Comparison of ENCODE assay signal across 8 cellular contexts in genomic region chr1:1665815-1666251, GRCh38. TPM values are rescaled to one million over a fixed set of nuclear protein-coding genes. Genes with fewer than 3 reads are reported as not detected.
DNase-seq lines count a peak whose midpoint lies in the region; ATAC-seq and TF ChIP-seq lines count a peak whose summit lies in the region.

No MANE protein-coding gene starts in this region.

- peaks cover 9% of the 10 kb centered on the region for H3K4me1 Mint-ChIP-seq in activated CD8-positive, alpha-beta T cell treated with anti-CD3 and anti-CD28 coated beads, Interleukin-2, amount 10 ng/mL, durations not matched to agents 7 days and 5 days (ENCODE audit: low read depth)

- H3K27me3 ChIP-seq in thoracic aorta (replicated peaks; ENCODE audit: insufficient read depth) = no peaks in the 10 kb centered on the region

- H3K27me3 Mint-ChIP-seq in activated CD8-positive, alpha-beta T cell treated with anti-CD3 and anti-CD28 coated beads, Interleukin-2, amount 10 ng/mL, durations not matched to agents 7 days and 5 days (ENCODE audit: low read depth) = no peaks in the 10 kb centered on the region

- H3K36me3 Mint-ChIP-seq in activated CD8-positive, alpha-beta T cell treated with anti-CD3 and anti-CD28 coated beads, Interleukin-2, amount 10 ng/mL, durations not matched to agents 7 days and 5 days (ENCODE audit: low read depth) = peaks cover 21% of the 10 kb centered on the region

- no peak overlapping the region for H3K4me3 ChIP-seq in thoracic aorta

- H3K9me3 Mint-ChIP-seq in activated CD8-positive, alpha-beta T cell treated with anti-CD3 and anti-CD28 coated beads, Interleukin-2, amount 10 ng/mL, durations not matched to agents 7 days and 5 days (ENCODE audit: insufficient read depth) = no peaks in the 10 kb centered on the region

- DNase-seq in activated CD4-positive, alpha-beta T cell treated with anti-CD3 and anti-CD28 coated beads for 48 hours = peak; percentile 59
- DNase-seq in activated CD4-positive, alpha-beta T cell treated with anti-CD3 and anti-CD28 coated beads for 4 hours = no peak
- DNase-seq in activated CD8-positive, alpha-beta T cell treated with anti-CD3 and anti-CD28 coated beads, Interleukin-2, amount 10 ng/mL, durations not matched to agents 7 days and 5 days = no peak
- DNase-seq in iPS-NIHi11 (ENCODE audit: low spot score) (peak; percentile 77), thoracic aorta (ENCODE audit: low spot score) (no peak), NCI-H2171 (lab: John Stamatoyannopoulos, UW) (no peak), GM03348 (ENCODE audit: low spot score) (no peak), activated gamma-delta T cell treated with Interleukin-2 at 50 U/mL for 16 hours (no peak)

- no peaks in the 10 kb centered on the region for H3K9me3 ChIP-seq in thoracic aorta

- CTCF ChIA-PET in activated CD8-positive, alpha-beta T cell treated with anti-CD3 and anti-CD28 coated beads, Interleukin-2, amount 10 ng/mL, durations not matched to agents 7 days and 5 days (lab: Charles Lee) = interaction anchor here (0.8 to 2.9 kb wide), 6 partner anchors 13 to 64 kb away, joined by 3 to 20 read pairs (median 4); no protein-coding TSS in a partner anchor

- TF ChIP-seq CTCF in thoracic aorta (IDR thresholded peaks at IDR 0.05) = peak; percentile 24

- peak; percentile 42 for ATAC-seq in activated CD8-positive, alpha-beta T cell treated with anti-CD3 and anti-CD28 coated beads, Interleukin-2, amount 10 ng/mL, durations not matched to agents 7 days and 5 days
- no peak for ATAC-seq in thoracic aorta (ENCODE audit: insufficient number of reproducible peaks, low FRiP score, low read depth)

- no peak overlapping the region for H3K27ac Mint-ChIP-seq in activated CD8-positive, alpha-beta T cell treated with anti-CD3 and anti-CD28 coated beads, Interleukin-2, amount 10 ng/mL, durations not matched to agents 7 days and 5 days

- POLR2A ChIA-PET in activated CD8-positive, alpha-beta T cell treated with anti-CD3 and anti-CD28 coated beads, Interleukin-2, amount 10 ng/mL, durations not matched to agents 7 days and 5 days (lab: Charles Lee) = interaction anchor here (1.2 to 1.8 kb wide), 2 partner anchors 12 to 63 kb away, joined by 6 to 7 read pairs; no protein-coding TSS in a partner anchor

- no peak overlapping the region for H3K4me3 Mint-ChIP-seq in activated CD8-positive, alpha-beta T cell treated with anti-CD3 and anti-CD28 coated beads, Interleukin-2, amount 10 ng/mL, durations not matched to agents 7 days and 5 days

- H3K27ac ChIP-seq in thoracic aorta = no peak overlapping the region

- H3K4me1 ChIP-seq in thoracic aorta (ENCODE audit: control insufficient read depth in 1 of 2, low read depth in 2 of 2) = no peaks in the 10 kb centered on the region

- H3K36me3 ChIP-seq in thoracic aorta = peaks cover 34% of the 10 kb centered on the region

RNA-seq across cellular contexts. Expression of gene CDK11B, which starts 7.0 kb away (rescaled TPM):
- total RNA-seq in activated CD8-positive, alpha-beta T cell treated with anti-CD3 and anti-CD28 coated beads, Interleukin-2, amount 10 ng/mL, durations not matched to agents 7 days and 5 days = 10 to 100 TPM; 35.4 to 39.5 TPM
- 10 to 100 TPM; 17.7 to 19.1 TPM for total RNA-seq in thoracic aorta

RNA-seq across cellular contexts. Expression of gene SLC35E2B, which starts 26.8 kb away (rescaled TPM):
- total RNA-seq in activated CD8-positive, alpha-beta T cell treated with anti-CD3 and anti-CD28 coated beads, Interleukin-2, amount 10 ng/mL, durations not matched to agents 7 days and 5 days = 10 to 100 TPM; 39.6 to 40.7 TPM
- 10 to 100 TPM; 37.2 to 48.3 TPM for total RNA-seq in thoracic aorta

RNA-seq across cellular contexts. Expression of gene MMP23B, which starts 33.9 kb away (rescaled TPM):
- total RNA-seq in activated CD8-positive, alpha-beta T cell treated with anti-CD3 and anti-CD28 coated beads, Interleukin-2, amount 10 ng/mL, durations not matched to agents 7 days and 5 days = 1 to 10 TPM; 1.7 to 2.0 TPM
- total RNA-seq in thoracic aorta = 100 to 1,000 TPM in 1 of 2 donors, 10 to 100 TPM in 1; 87.2 to 201 TPM

RNA-seq across cellular contexts. Expression of gene MIB2, which starts 50.5 kb away (rescaled TPM):
- total RNA-seq in activated CD8-positive, alpha-beta T cell treated with anti-CD3 and anti-CD28 coated beads, Interleukin-2, amount 10 ng/mL, durations not matched to agents 7 days and 5 days = 10 to 100 TPM; 49.3 to 50.7 TPM
- 100 to 1,000 TPM in 1 of 2 donors, 10 to 100 TPM in 1; 48.6 to 102 TPM for total RNA-seq in thoracic aorta

RNA-seq across cellular contexts. Expression of gene CDK11A, which starts 58.3 kb away (rescaled TPM):
- total RNA-seq in activated CD8-positive, alpha-beta T cell treated with anti-CD3 and anti-CD28 coated beads, Interleukin-2, amount 10 ng/mL, durations not matched to agents 7 days and 5 days = 10 to 100 TPM; 83.6 to 85.8 TPM
- 10 to 100 TPM; 56.3 to 56.7 TPM for total RNA-seq in thoracic aorta

Comparison
In these comparisons a context has a peak if more than half of its experiments do, and no peak if none do; other contexts are left out.
1. DNase-seq: peak in activated CD4-positive, alpha-beta T cell treated with anti-CD3 and anti-CD28 coated beads for 48 hours (single experiment) and iPS-NIHi11 (single experiment); none in activated CD4-positive, alpha-beta T cell treated with anti-CD3 and anti-CD28 coated beads for 4 hours (0 of 2), activated CD8-positive, alpha-beta T cell treated with anti-CD3 and anti-CD28 coated beads, Interleukin-2, amount 10 ng/mL, durations not matched to agents 7 days and 5 days (single experiment), thoracic aorta (single experiment), NCI-H2171 (single experiment), GM03348 (single experiment) and activated gamma-delta T cell treated with Interleukin-2 at 50 U/mL for 16 hours (single experiment).
2. RNA of gene MMP23B, which starts 33.9 kb away (total RNA-seq): 87.2 to 201 TPM in thoracic aorta; 1.7 to 2.0 TPM in activated CD8-positive, alpha-beta T cell treated with anti-CD3 and anti-CD28 coated beads, Interleukin-2, amount 10 ng/mL, durations not matched to agents 7 days and 5 days; every median in the first group is over 10 times any median in the second.